In genomic region chr19:39127812-39128510, GRCh38 we compare ENCODE assay signal across 10 cellular contexts. TPM values are rescaled to one million over a fixed set of nuclear protein-coding genes. Genes with fewer than 3 reads are reported as not detected.
DNase-seq lines count a peak whose midpoint lies in the region; ATAC-seq and TF ChIP-seq lines count a peak whose summit lies in the region.
"Had no signal": no experiment of that assay in that cellular context is flagged by ENCODE, and none has a peak within 500 bp of the region (broad histone marks: within the 10 kb centered on the region; RNA-seq: fewer than 3 reads in every experiment).

No MANE protein-coding gene starts in this region.

- peaks cover 41% of the 10 kb centered on the region for H3K79me1 ChIP-seq in mesendoderm (ENCODE audit: low read length)

- H2BK5ac ChIP-seq in mesendoderm (ENCODE audit: low read length), result no peak overlapping the region

- TF ChIP-seq CTCF in mammary epithelial cell (conservative IDR thresholded peaks at IDR 0.05 in 1 of 2, IDR thresholded peaks at IDR 0.05 in 1 of 2; ENCODE audit: extremely low read depth in 1 of 2, insufficient read depth in 1 of 2, low read depth in 1 of 2, low read length in 2 of 2) (no peak), vagina (IDR thresholded peaks at IDR 0.05) (no peak)

- H3K9ac ChIP-seq in mammary epithelial cell (ENCODE audit: insufficient read depth, low read length) (no peak overlapping the region), mesendoderm (ENCODE audit: low read length) (no peak overlapping the region)

- BruUV-seq in mammary epithelial cell (replicated peaks; lab: Mats Ljungman, UMichigan), result no TSS peak

- H2BK15ac ChIP-seq in mesendoderm (replicated peaks; ENCODE audit: low read depth), result no peak overlapping the region

- H3K4me3 ChIP-seq in mammary epithelial cell (replicated peaks in 1 of 3; ENCODE audit: insufficient read depth in 1 of 3, low read depth in 2 of 3, low read length in 3 of 3) (no peak overlapping the region), mesendoderm (ENCODE audit: low read length) (no peak overlapping the region), vagina (peak overlapping the region in 1 of 2 donors; percentile 3)

- H2AFZ ChIP-seq in mammary epithelial cell (ENCODE audit: low read depth, low read length), result no peak overlapping the region

- intact Hi-C loops in mammary epithelial cell (cut with micrococcal nuclease), result loop anchor here (2.0 kb wide), 1 partner anchor 33 kb away; no protein-coding TSS in a partner anchor
- intact Hi-C loops in vagina (cut with DNase I), result loop anchor here (10.0 kb wide), 1 partner anchor 347 kb away; no protein-coding TSS in a partner anchor

- dilution Hi-C loops in mammary epithelial cell (cut with HindIII; ENCODE audit: low sequenced_read_pairs), result loop anchor here (5.0 kb wide), 1 partner anchor 44 kb away; no protein-coding TSS in a partner anchor

- H3K4ac ChIP-seq in mesendoderm (ENCODE audit: low read depth, low read length), result no peak overlapping the region

- H3K4me1 Mint-ChIP-seq in activated naive CD4-positive, alpha-beta T cell treated with anti-CD3 and anti-CD28 coated beads, Interleukin-2, amount 50 U/mL, for 24 hours, result peaks cover 64% of the 10 kb centered on the region

- H3K9me3 ChIP-seq in mammary epithelial cell (replicated peaks; ENCODE audit: insufficient read depth, low read length) (no peaks in the 10 kb centered on the region), vagina (no peaks in the 10 kb centered on the region)
- H3K9me3 ChIP-seq: left ventricle myocardium inferior had no signal

- H3K27me3 ChIP-seq in mammary epithelial cell (ENCODE audit: insufficient read depth, low read length) (no peaks in the 10 kb centered on the region), mesendoderm (ENCODE audit: insufficient read depth, low read length, poor library complexity) (no peaks in the 10 kb centered on the region), vagina (no peaks in the 10 kb centered on the region)

- ATAC-seq in HG03108 (IDR thresholded peaks at IDR 0.05; ENCODE audit: unreplicated experiment), result no peak

- H3K27ac ChIP-seq in mammary epithelial cell (ENCODE audit: insufficient read depth, low read depth, low read length) (no peak overlapping the region), mesendoderm (ENCODE audit: low read depth, low read length) (no peak overlapping the region), vagina (peak overlapping the region; percentile 89)

- H3K79me2 ChIP-seq in mammary epithelial cell (ENCODE audit: insufficient read depth, low read length) (peaks cover 74% of the 10 kb centered on the region), mesendoderm (ENCODE audit: control insufficient read depth, insufficient read depth, low read length) (peaks cover 62% of the 10 kb centered on the region)

- no peak overlapping the region for H4K8ac ChIP-seq in mesendoderm (ENCODE audit: low read depth, low read length)

- H3K27me3 Mint-ChIP-seq in activated naive CD4-positive, alpha-beta T cell treated with anti-CD3 and anti-CD28 coated beads, Interleukin-2, amount 50 U/mL, for 24 hours, result no peaks in the 10 kb centered on the region

- no peak for DNase-seq in activated naive CD4-positive, alpha-beta T cell treated with Interleukin-2 at 50 U/mL for 16 hours
- DNase-seq in mammary epithelial cell (no peak), mesendoderm (no peak), vagina (ENCODE audit: extremely low spot score in 2 of 2) (no peak), hepatic stellate cell (ENCODE audit: low spot score) (no peak), T1000 (lab: John Stamatoyannopoulos, UW) (no peak)
- DNase-seq: left ventricle myocardium inferior had no signal

- H2AK5ac ChIP-seq in mesendoderm (ENCODE audit: low read length), result no peak overlapping the region

- H4K5ac ChIP-seq in mesendoderm (ENCODE audit: low read length), result no peak overlapping the region

- H3K36me3 ChIP-seq in mammary epithelial cell (ENCODE audit: insufficient read depth, low read length), result no peaks in the 10 kb centered on the region
- H3K36me3 ChIP-seq in mesendoderm (ENCODE audit: control insufficient read depth, insufficient read depth, low read length), result no peaks in the 10 kb centered on the region
- H3K36me3 ChIP-seq in vagina, result no peaks in the 10 kb centered on the region
- H3K36me3 ChIP-seq: left ventricle myocardium inferior had no signal

- 58% methylated on average over 7 of the region's 9 CpGs for WGBS in mammary epithelial cell (ENCODE audit: low coverage, missing lambda C conversion rate)
- no CpG with 5 or more reads among the region's 9 CpGs for WGBS in mesendoderm (ENCODE audit: extremely low coverage, insufficient coverage, low lambda C conversion rate)

- H3K18ac ChIP-seq in mesendoderm (ENCODE audit: low read length), result no peak overlapping the region

- no peak for TF ChIP-seq POLR2A in vagina (IDR thresholded peaks at IDR 0.05)

- in situ Hi-C loops in mammary epithelial cell (cut with MboI; ENCODE audit: low sequenced_read_pairs in 2 of 2), result loop anchor here (10.0 kb wide), 1 partner anchor 57 kb away; no protein-coding TSS in a partner anchor

- no peaks in the 10 kb centered on the region for H3K36me3 Mint-ChIP-seq in activated naive CD4-positive, alpha-beta T cell treated with anti-CD3 and anti-CD28 coated beads, Interleukin-2, amount 50 U/mL, for 24 hours

- H3K23ac ChIP-seq in mesendoderm (ENCODE audit: low read length), result peak overlapping the region; percentile 89

- H3K4me1 ChIP-seq in mammary epithelial cell (ENCODE audit: insufficient read depth, low read length), result peaks cover 20% of the 10 kb centered on the region
- peaks cover 9% of the 10 kb centered on the region for H3K4me1 ChIP-seq in mesendoderm (ENCODE audit: control insufficient read depth, low read depth, low read length)
- peaks cover 72% of the 10 kb centered on the region for H3K4me1 ChIP-seq in vagina

- no peaks in the 10 kb centered on the region for H3K9me3 Mint-ChIP-seq in activated naive CD4-positive, alpha-beta T cell treated with anti-CD3 and anti-CD28 coated beads, Interleukin-2, amount 50 U/mL, for 24 hours
- H3K9me3 Mint-ChIP-seq: T-helper 2 cell treated with Interferon-gamma antibody and Interleukin-4, amounts not matched to agents 5 μg/mL and 100 μg/mL, for 36 hours had no signal

- no peak overlapping the region for H2BK120ac ChIP-seq in mesendoderm (ENCODE audit: low read depth, low read length)

- no peaks in the 10 kb centered on the region for H4K20me1 ChIP-seq in mammary epithelial cell (ENCODE audit: insufficient read depth, low read length)

- peak overlapping the region; percentile 62 for H3K4me3 Mint-ChIP-seq in activated naive CD4-positive, alpha-beta T cell treated with anti-CD3 and anti-CD28 coated beads, Interleukin-2, amount 50 U/mL, for 24 hours

- H3K27ac Mint-ChIP-seq in activated naive CD4-positive, alpha-beta T cell treated with anti-CD3 and anti-CD28 coated beads, Interleukin-2, amount 50 U/mL, for 24 hours, result peak overlapping the region; percentile 17
- H3K27ac Mint-ChIP-seq: T-helper 2 cell treated with Interferon-gamma antibody and Interleukin-4, amounts not matched to agents 5 μg/mL and 100 μg/mL, for 36 hours had no signal

- CTCF ChIA-PET in mammary epithelial cell (lab: Charles Lee; ENCODE audit: low non-redundant PET), result no interaction called here

- no peak overlapping the region for H3K56ac ChIP-seq in mesendoderm (ENCODE audit: low read length)

- H3K4me2 ChIP-seq in mammary epithelial cell (ENCODE audit: insufficient read depth, low read depth, low read length) (peak overlapping the region; percentile 75), mesendoderm (ENCODE audit: low read length) (no peak overlapping the region)

RNA-seq across cellular contexts. Expression of gene PAK4, which starts 2.4 kb away (rescaled TPM):
- total RNA-seq in mammary epithelial cell (10 to 100 TPM in 1 of 2 donors, 1 to 10 TPM in 1; 8.8 to 45.1 TPM), vagina (19.4 TPM)
- 25.8 TPM for polyA plus RNA-seq in mammary epithelial cell
- 58.1 TPM for polyA minus RNA-seq in mammary epithelial cell
- polyA plus RNA-seq in mesendoderm (2013, experiment 1 of 2), result 56.1 TPM
- polyA plus RNA-seq in mesendoderm (2013, experiment 2 of 2), result 52.0 TPM

RNA-seq across cellular contexts. Expression of gene ACP7, which starts 43.8 kb away (rescaled TPM):
- total RNA-seq in mammary epithelial cell (1 to 10 TPM; 3.3 to 4.4 TPM), vagina (not detected)
- 1.3 TPM for polyA plus RNA-seq in mammary epithelial cell
- not detected for polyA minus RNA-seq in mammary epithelial cell
- 0.03 TPM for polyA plus RNA-seq in mesendoderm (2013, experiment 1 of 2)
- 0.03 TPM for polyA plus RNA-seq in mesendoderm (2013, experiment 2 of 2)
- total RNA-seq: left ventricle myocardium inferior had no signal
